In the genomic region with DNA sequence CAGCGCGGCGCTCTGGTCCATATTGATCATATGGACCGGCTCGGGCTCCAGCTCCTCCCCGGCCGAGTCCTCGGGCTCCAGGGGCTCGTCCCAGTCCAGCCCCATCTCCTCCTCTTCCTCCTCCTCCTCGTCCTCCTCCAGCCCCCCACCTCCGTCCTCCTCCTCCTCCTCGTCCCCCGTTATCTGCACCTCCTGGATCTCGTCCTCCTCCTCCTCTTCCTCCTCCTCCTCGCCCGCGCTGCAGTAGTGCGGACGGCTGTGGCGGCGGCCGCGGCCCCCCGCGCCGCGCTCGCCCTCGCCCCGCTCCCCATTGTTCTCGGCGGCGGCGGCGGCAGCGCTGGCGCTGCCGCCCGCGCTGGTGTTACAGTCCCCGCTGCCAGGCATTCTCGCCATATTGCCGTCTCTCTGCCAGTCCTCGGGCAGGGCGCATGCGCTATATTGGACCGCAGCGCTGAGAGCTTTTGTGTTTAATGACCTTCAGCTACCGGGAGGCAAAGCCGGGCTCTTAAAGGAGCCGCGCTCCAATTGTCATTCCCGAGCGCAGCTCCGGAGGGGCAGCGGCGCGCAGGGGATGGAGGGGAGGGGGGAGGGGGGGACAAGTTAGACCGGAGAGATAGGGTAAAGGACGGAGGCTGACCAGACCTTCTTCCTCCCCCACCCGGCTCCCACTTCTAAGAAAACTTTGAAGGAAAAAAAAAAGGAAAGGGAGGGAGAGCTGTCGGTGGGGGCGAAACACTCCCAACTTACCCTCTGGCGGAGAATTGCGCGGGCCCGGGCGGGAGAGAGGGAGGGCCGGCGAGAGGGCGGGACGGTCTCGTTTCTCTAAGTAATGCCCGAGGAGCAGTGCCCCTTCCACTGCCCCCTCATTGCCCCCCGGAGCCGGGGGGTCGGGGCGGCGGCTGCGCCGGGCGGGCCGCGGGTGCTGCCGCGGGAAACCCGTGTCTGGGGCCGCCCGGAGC, we compare ENCODE assay signal across 8 cellular contexts. TPM values are rescaled to one million over a fixed set of nuclear protein-coding genes. Genes with fewer than 3 reads are reported as not detected.
A peak's percentile ranks its signal among the peaks of the same experiment; 100 is the strongest.
DNase-seq lines count a peak whose midpoint lies in the region; ATAC-seq and TF ChIP-seq lines count a peak whose summit lies in the region.

A gene (minus strand): TSS at position 410 of the 959 bp plus-strand sequence. CDS start 17 bp downstream, at position 393.

- H3K27ac ChIP-seq in KOPT-K1 (ENCODE audit: low read depth, low read length, poor library complexity, severe bottlenecking) (peak within 1 kb of the TSS; percentile 72), stomach (peak within 1 kb of the TSS; percentile 77 to 85 (median 82))

- peak within 1 kb of the TSS; percentile 93 for H3K4me3 Mint-ChIP-seq in nephron progenitor cell

- intact Hi-C loops in stomach (cut with DNase I; ENCODE audit: low total_unique reads) = no loop called here

- WGBS in stomach, 5 donors = 0 to 2% (median 0%) methylated on average over 58 to 89 of the region's 89 CpGs

- TF ChIP-seq CTCF in fibroblast of villous mesenchyme (IDR thresholded peaks at IDR 0.05; ENCODE audit: insufficient read depth, low read depth, low read length) (no peak), nephron progenitor cell (IDR thresholded peaks at IDR 0.05) (no peak), stomach (IDR thresholded peaks at IDR 0.05) (no peak)

- H3K27ac Mint-ChIP-seq in nephron progenitor cell = peak within 1 kb of the TSS; percentile 64

- H3K4me1 ChIP-seq in stomach = peaks cover 40 to 72% (median 63%) of the 10 kb centered on the region in 4 donors

- peaks cover 25% of the 10 kb centered on the region for H3K27me3 Mint-ChIP-seq in nephron progenitor cell (ENCODE audit: low read depth, poor library complexity)

- no peak for TF ChIP-seq EP300 in stomach (IDR thresholded peaks at IDR 0.05)

- peak; percentile 38 for ATAC-seq in GM21723 (IDR thresholded peaks at IDR 0.05; ENCODE audit: unreplicated experiment)

- H3K36me3 ChIP-seq in KOPT-K1 (ENCODE audit: insufficient read depth, low read length) (no peaks in the 10 kb centered on the region), stomach (no peaks in the 10 kb centered on the region)

- peaks cover 2% of the 10 kb centered on the region for H3K36me3 Mint-ChIP-seq in nephron progenitor cell (ENCODE audit: low read depth)

- H3K4me3 ChIP-seq in fibroblast of villous mesenchyme (ENCODE audit: low read depth, low read length) = peak within 1 kb of the TSS; percentile 73
- peak within 1 kb of the TSS; percentile 65 to 90 (median 76) for H3K4me3 ChIP-seq in stomach

- peaks cover 72% of the 10 kb centered on the region for H3K4me1 Mint-ChIP-seq in nephron progenitor cell

- H3K27me3 ChIP-seq in stomach = peaks cover 3 to 55% (median 15%) of the 10 kb centered on the region in 3 donors

- H3K9me3 ChIP-seq in KOPT-K1 (ENCODE audit: insufficient read depth, low read length, poor library complexity, severe bottlenecking) (no peaks in the 10 kb centered on the region), stomach (no peaks in the 10 kb centered on the region)

- no peaks in the 10 kb centered on the region for H3K9me3 Mint-ChIP-seq in nephron progenitor cell

- TF ChIP-seq POLR2A in stomach (IDR thresholded peaks at IDR 0.05) = no peak

- DNase-seq in DMS79 (lab: John Stamatoyannopoulos, UW) = peak; percentile 44
- peak; percentile 92 for DNase-seq in RKO (ENCODE audit: low spot score)
- DNase-seq in activated effector memory CD4-positive, alpha-beta T cell treated with Interleukin-2 at 50 U/mL for 16 hours = peak; percentile 40
- DNase-seq in fibroblast of villous mesenchyme (ENCODE audit: low read depth) = peak; percentile 84
- DNase-seq in nephron progenitor cell = peak; percentile 79
- DNase-seq in stomach = peak; percentile 83

RNA-seq across cellular contexts. Expression of the gene that starts here (rescaled TPM):
- total RNA-seq in fibroblast of villous mesenchyme (13.9 and 18.6 TPM in 2 replicates), stomach (100 to 1,000 TPM in 1 of 5 donors, 10 to 100 TPM in 2, 1 to 10 TPM in 2; 7.1 to 118 (median 15.2) TPM)
- polyA plus RNA-seq in stomach = 10 to 100 TPM in 2 of 3 donors, 1 to 10 TPM in 1; 7.8 to 23.5 (median 10.5) TPM

Comparison
In these comparisons a context has a peak if more than half of its experiments do, and no peak if none do; other contexts are left out.
1. Peak in every context shown above with its lines: DNase-seq, ATAC-seq, H3K4me3 ChIP-seq and H3K27ac ChIP-seq.
2. DNase-seq: peak in every context shown above with its lines; median percentile 92 in RKO; 84 in fibroblast of villous mesenchyme; 83 in stomach; 79 in nephron progenitor cell; 44 in DMS79; 40 in activated effector memory CD4-positive, alpha-beta T cell treated with Interleukin-2 at 50 U/mL for 16 hours.